In the genomic region with DNA sequence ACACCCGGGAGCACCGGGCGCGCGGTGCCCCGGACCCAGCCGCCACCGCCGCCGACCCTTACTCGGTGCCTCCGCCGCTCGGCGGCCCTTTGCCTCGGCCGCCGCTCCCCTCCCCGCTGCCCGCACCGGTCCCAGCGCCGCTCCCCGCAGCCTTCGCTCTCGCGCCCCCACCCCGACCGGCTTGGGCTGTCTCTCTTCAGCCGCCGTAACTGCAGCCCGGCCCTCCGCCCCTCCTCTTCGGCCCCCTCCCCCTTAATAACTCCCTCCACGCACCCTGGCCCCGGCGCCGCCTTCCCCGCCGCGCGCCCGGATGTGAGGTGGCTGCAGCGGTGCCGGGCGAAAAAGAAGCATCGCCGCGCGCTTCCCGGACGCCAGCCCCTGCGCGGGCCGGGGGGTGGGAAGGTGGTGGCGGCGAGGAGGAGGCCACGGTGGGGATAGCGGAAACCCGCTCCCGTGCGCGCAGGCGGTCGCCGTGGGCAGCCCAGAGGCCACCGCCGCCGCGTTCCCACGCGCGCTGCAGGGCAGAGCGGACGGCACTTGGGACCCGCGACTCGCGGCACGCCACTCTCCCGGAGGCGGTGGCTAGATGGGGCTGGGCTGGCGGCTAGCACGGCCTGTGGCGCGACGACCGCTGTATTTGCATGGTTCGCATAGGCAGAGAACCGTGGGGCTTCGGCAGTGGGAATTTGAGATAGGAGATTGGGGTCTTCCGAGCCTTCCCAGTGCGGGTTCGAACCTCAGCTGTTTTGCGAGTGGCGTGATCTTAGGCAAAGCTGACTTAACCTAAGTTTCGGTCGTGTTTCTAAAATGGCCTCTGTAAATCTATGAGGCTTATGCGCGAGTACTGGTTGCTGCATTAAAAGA, we compare ENCODE assay signal across 8 cellular contexts. TPM values are rescaled to one million over a fixed set of nuclear protein-coding genes. Genes with fewer than 3 reads are reported as not detected.
DNase-seq lines count a peak whose midpoint lies in the region; ATAC-seq and TF ChIP-seq lines count a peak whose summit lies in the region.

A gene with protein sequence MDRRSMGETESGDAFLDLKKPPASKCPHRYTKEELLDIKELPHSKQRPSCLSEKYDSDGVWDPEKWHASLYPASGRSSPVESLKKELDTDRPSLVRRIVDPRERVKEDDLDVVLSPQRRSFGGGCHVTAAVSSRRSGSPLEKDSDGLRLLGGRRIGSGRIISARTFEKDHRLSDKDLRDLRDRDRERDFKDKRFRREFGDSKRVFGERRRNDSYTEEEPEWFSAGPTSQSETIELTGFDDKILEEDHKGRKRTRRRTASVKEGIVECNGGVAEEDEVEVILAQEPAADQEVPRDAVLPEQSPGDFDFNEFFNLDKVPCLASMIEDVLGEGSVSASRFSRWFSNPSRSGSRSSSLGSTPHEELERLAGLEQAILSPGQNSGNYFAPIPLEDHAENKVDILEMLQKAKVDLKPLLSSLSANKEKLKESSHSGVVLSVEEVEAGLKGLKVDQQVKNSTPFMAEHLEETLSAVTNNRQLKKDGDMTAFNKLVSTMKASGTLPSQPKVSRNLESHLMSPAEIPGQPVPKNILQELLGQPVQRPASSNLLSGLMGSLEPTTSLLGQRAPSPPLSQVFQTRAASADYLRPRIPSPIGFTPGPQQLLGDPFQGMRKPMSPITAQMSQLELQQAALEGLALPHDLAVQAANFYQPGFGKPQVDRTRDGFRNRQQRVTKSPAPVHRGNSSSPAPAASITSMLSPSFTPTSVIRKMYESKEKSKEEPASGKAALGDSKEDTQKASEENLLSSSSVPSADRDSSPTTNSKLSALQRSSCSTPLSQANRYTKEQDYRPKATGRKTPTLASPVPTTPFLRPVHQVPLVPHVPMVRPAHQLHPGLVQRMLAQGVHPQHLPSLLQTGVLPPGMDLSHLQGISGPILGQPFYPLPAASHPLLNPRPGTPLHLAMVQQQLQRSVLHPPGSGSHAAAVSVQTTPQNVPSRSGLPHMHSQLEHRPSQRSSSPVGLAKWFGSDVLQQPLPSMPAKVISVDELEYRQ (minus strand): TSS at position 211 of the 864 bp plus-strand sequence. CDS start 1,124 bp downstream, outside the sequence.

- no peak for TF ChIP-seq RAD21 in IMR-90 (IDR thresholded peaks at IDR 0.05; ENCODE audit: low read length)

- H3K27ac ChIP-seq in IMR-90 (ENCODE audit: insufficient read depth, low read length) (peak within 1 kb of the TSS; percentile 98), RWPE1 (peak within 1 kb of the TSS; percentile 88)

- ATAC-seq in GM21390 (IDR thresholded peaks at IDR 0.05; ENCODE audit: unreplicated experiment) (peak; percentile 37), IMR-90 (ENCODE audit: low read depth) (peak; percentile 94)
- peak; percentile 86 to 88 for ATAC-seq in natural killer cell treated with Interleukin-12 subunit alpha and Interleukin-12 subunit beta and Interleukin-15 and Interleukin-18, amount 100 ng/mL, for 72 hours

- H3K27me3 Mint-ChIP-seq in activated T-helper 2 cell treated with anti-CD3 and anti-CD28 coated beads, Interferon-gamma antibody, Interleukin-2, Interleukin-4, amounts not matched to agents 10 μg/mL and 5 μg/mL and 100 μg/mL, durations not matched to agents 14 hours and 24 hours and 36 hours (ENCODE audit: low read depth): no peaks in the 10 kb centered on the region
- H3K27me3 Mint-ChIP-seq in natural killer cell treated with Interleukin-12 subunit alpha and Interleukin-12 subunit beta and Interleukin-15 and Interleukin-18, amount 100 ng/mL, for 72 hours: no peaks in the 10 kb centered on the region

- dilution Hi-C loops in IMR-90 (cut with HindIII; ENCODE audit: low sequenced_read_pairs, unreplicated experiment): no loop called here

- H2BK120ac ChIP-seq in IMR-90 (ENCODE audit: low read depth, low read length): peak within 1 kb of the TSS; percentile 74

- no peaks in the 10 kb centered on the region for H3K9me3 Mint-ChIP-seq in activated T-helper 2 cell treated with anti-CD3 and anti-CD28 coated beads, Interferon-gamma antibody, Interleukin-2, Interleukin-4, amounts not matched to agents 10 μg/mL and 5 μg/mL and 100 μg/mL, durations not matched to agents 14 hours and 24 hours and 36 hours
- no peaks in the 10 kb centered on the region for H3K9me3 Mint-ChIP-seq in natural killer cell treated with Interleukin-12 subunit alpha and Interleukin-12 subunit beta and Interleukin-15 and Interleukin-18, amount 100 ng/mL, for 72 hours

- TF ChIP-seq CTCF in IMR-90 (conservative IDR thresholded peaks at IDR 0.05; ENCODE audit: low read depth, low read length) (no peak), RWPE1 (conservative IDR thresholded peaks at IDR 0.05; ENCODE audit: low read depth) (no peak)

- H3K4me1 ChIP-seq in IMR-90 (ENCODE audit: control insufficient read depth, insufficient read depth, low read length): peaks cover 2% of the 10 kb centered on the region; the same call in 1 of the 2 replicates

- peak within 1 kb of the TSS; percentile 92 for H2AK9ac ChIP-seq in IMR-90 (replicated peaks; ENCODE audit: low read depth, low read length, poor library complexity)

- H3K4me1 Mint-ChIP-seq in activated T-helper 2 cell treated with anti-CD3 and anti-CD28 coated beads, Interferon-gamma antibody, Interleukin-2, Interleukin-4, amounts not matched to agents 10 μg/mL and 5 μg/mL and 100 μg/mL, durations not matched to agents 14 hours and 24 hours and 36 hours (ENCODE audit: low read depth): peaks cover 47% of the 10 kb centered on the region
- H3K4me1 Mint-ChIP-seq in natural killer cell treated with Interleukin-12 subunit alpha and Interleukin-12 subunit beta and Interleukin-15 and Interleukin-18, amount 100 ng/mL, for 72 hours (ENCODE audit: low read depth in 2 of 2): peaks cover 35 to 36% of the 10 kb centered on the region in 2 donors

- peak within 1 kb of the TSS; percentile 91 for H4K91ac ChIP-seq in IMR-90 (ENCODE audit: insufficient read depth, low read depth, low read length)

- peak within 1 kb of the TSS; percentile 3 for H2AK5ac ChIP-seq in IMR-90 (ENCODE audit: low read depth, low read length)

- no peaks in the 10 kb centered on the region; the same call in 1 of the 2 replicates for H3K9me1 ChIP-seq in IMR-90 (ENCODE audit: insufficient read depth, low read length)

- H3K4me3 ChIP-seq in IMR-90 (ENCODE audit: insufficient read depth, low read depth, low read length): peak within 1 kb of the TSS; percentile 72

- peak within 1 kb of the TSS; percentile 83 for H3K9ac ChIP-seq in IMR-90 (ENCODE audit: low read depth, low read length)

- H2BK20ac ChIP-seq in IMR-90 (ENCODE audit: low read depth, low read length): no peak within 1 kb of the TSS

- no peak; the same call in 1 of the 2 replicates for TF ChIP-seq POLR2A in IMR-90 (IDR thresholded peaks at IDR 0.05; ENCODE audit: low read depth, low read length)

- H3K18ac ChIP-seq in IMR-90 (ENCODE audit: low read depth, low read length): peak within 1 kb of the TSS; percentile 70

- H3K79me1 ChIP-seq in IMR-90 (ENCODE audit: low read depth in 1 of 2, low read length in 2 of 2): peaks cover 29 to 48% of the 10 kb centered on the region in 2 experiments

- DNase-seq in COLO829 (ENCODE audit: low spot score) (peak; percentile 86), IMR-90 (peak; percentile 78), RWPE1 (ENCODE audit: low spot score) (peak; percentile 75), fibroblast of peridontal ligament (ENCODE audit: extremely low read depth) (peak; percentile 74)
- DNase-seq in activated T-helper 2 cell treated with anti-CD3 and anti-CD28 coated beads, Interferon-gamma antibody, Interleukin-2, Interleukin-4, amounts not matched to agents 10 μg/mL and 5 μg/mL and 100 μg/mL, durations not matched to agents 14 hours and 24 hours and 36 hours (ENCODE audit: low spot score): peak; percentile 82
- peak; percentile 86 for DNase-seq in natural killer cell treated with Interleukin-12 subunit alpha and Interleukin-12 subunit beta and Interleukin-15 and Interleukin-18, amount 100 ng/mL, for 72 hours (ENCODE audit: low spot score)
- peak; percentile 73 to 88 (median 80) for DNase-seq in stimulated activated naive CD4-positive, alpha-beta T cell (lab: John Stamatoyannopoulos, UW)

- H2AFZ ChIP-seq in IMR-90 (replicated peaks; ENCODE audit: low read length, poor library complexity): peak within 1 kb of the TSS; percentile 95

- H3K27ac Mint-ChIP-seq in activated T-helper 2 cell treated with anti-CD3 and anti-CD28 coated beads, Interferon-gamma antibody, Interleukin-2, Interleukin-4, amounts not matched to agents 10 μg/mL and 5 μg/mL and 100 μg/mL, durations not matched to agents 14 hours and 24 hours and 36 hours: peak within 1 kb of the TSS; percentile 99
- peak within 1 kb of the TSS; percentile 91 to 94 for H3K27ac Mint-ChIP-seq in natural killer cell treated with Interleukin-12 subunit alpha and Interleukin-12 subunit beta and Interleukin-15 and Interleukin-18, amount 100 ng/mL, for 72 hours

- peak within 1 kb of the TSS; percentile 90 for H3K4ac ChIP-seq in IMR-90 (ENCODE audit: low read depth, low read length)

- no peaks in the 10 kb centered on the region for H4K20me1 ChIP-seq in IMR-90 (ENCODE audit: insufficient read depth, low read length)

- peak within 1 kb of the TSS; percentile 99 for H2BK5ac ChIP-seq in IMR-90 (ENCODE audit: low read depth, low read length, poor library complexity, severe bottlenecking)

- H3K9me3 ChIP-seq in IMR-90 (ENCODE audit: control insufficient read depth, insufficient read depth, low read length): no peaks in the 10 kb centered on the region

- BruUV-seq in IMR-90 (replicated peaks; lab: Mats Ljungman, UMichigan): no TSS peak

- peaks cover 51% of the 10 kb centered on the region for H3K36me3 Mint-ChIP-seq in activated T-helper 2 cell treated with anti-CD3 and anti-CD28 coated beads, Interferon-gamma antibody, Interleukin-2, Interleukin-4, amounts not matched to agents 10 μg/mL and 5 μg/mL and 100 μg/mL, durations not matched to agents 14 hours and 24 hours and 36 hours (ENCODE audit: low read depth)
- H3K36me3 Mint-ChIP-seq in natural killer cell treated with Interleukin-12 subunit alpha and Interleukin-12 subunit beta and Interleukin-15 and Interleukin-18, amount 100 ng/mL, for 72 hours: peaks cover 10% of the 10 kb centered on the region

- H3K56ac ChIP-seq in IMR-90 (ENCODE audit: extremely low read depth, insufficient read depth, low read length): peak within 1 kb of the TSS; percentile 67

- H3K27me3 ChIP-seq in IMR-90 (ENCODE audit: control insufficient read depth, insufficient read depth, low read length): no peaks in the 10 kb centered on the region

- WGBS in IMR-90 (ENCODE audit: extremely low coverage in 2 of 2, insufficient read length in 1 of 2), 2 experiments: 1% methylated on average over 41 of the region's 100 CpGs; no CpG with 5 or more reads in 1 of the 2 experiments

- H2BK15ac ChIP-seq in IMR-90 (ENCODE audit: low read depth, low read length): 0 out of 3 replicates have a peak within 1 kb of the TSS, but pooled peaks have one; percentile 52

- in situ Hi-C loops in IMR-90 (cut with MboI; ENCODE audit: low sequenced_read_pairs): no loop called here

- H3K36me3 ChIP-seq in IMR-90 (ENCODE audit: control insufficient read depth, insufficient read depth, low read length): peaks cover 9% of the 10 kb centered on the region

- peak within 1 kb of the TSS; percentile 98 for H3K4me3 Mint-ChIP-seq in activated T-helper 2 cell treated with anti-CD3 and anti-CD28 coated beads, Interferon-gamma antibody, Interleukin-2, Interleukin-4, amounts not matched to agents 10 μg/mL and 5 μg/mL and 100 μg/mL, durations not matched to agents 14 hours and 24 hours and 36 hours (ENCODE audit: low read depth)
- peak within 1 kb of the TSS; percentile 92 for H3K4me3 Mint-ChIP-seq in natural killer cell treated with Interleukin-12 subunit alpha and Interleukin-12 subunit beta and Interleukin-15 and Interleukin-18, amount 100 ng/mL, for 72 hours

- H4K8ac ChIP-seq in IMR-90 (ENCODE audit: low read depth in 2 of 2, low read length in 2 of 2): peak within 1 kb of the TSS; percentile 12 to 87; a peak in 3 of 4 replicates

- intact Hi-C loops in IMR-90 (cut with micrococcal nuclease): loop anchor here (1.0 kb wide), 1 partner anchor 143 kb away; no protein-coding TSS in a partner anchor
- intact Hi-C loops in activated T-helper 2 cell treated with anti-CD3 and anti-CD28 coated beads, Interferon-gamma antibody, Interleukin-2, Interleukin-4, amounts not matched to agents 10 μg/mL and 5 μg/mL and 100 μg/mL, durations not matched to agents 14 hours and 24 hours and 36 hours (cut with micrococcal nuclease): loop anchor here (1.0 to 2.0 kb wide), 3 partner anchors 7 to 91 kb away; a partner anchor contains a TSS

- H3K14ac ChIP-seq in IMR-90 (replicated peaks; ENCODE audit: low read depth, low read length): peak within 1 kb of the TSS; percentile 74

- H3K4me2 ChIP-seq in IMR-90 (ENCODE audit: low read depth, low read length): peak within 1 kb of the TSS; percentile 94

- H4K5ac ChIP-seq in IMR-90 (ENCODE audit: low read depth, low read length): peak within 1 kb of the TSS; percentile 83

- peak within 1 kb of the TSS; percentile 82 for H3K23ac ChIP-seq in IMR-90 (ENCODE audit: low read depth, low read length)

- POLR2A ChIA-PET in IMR-90 (lab: Charles Lee; ENCODE audit: unreplicated experiment): no interaction called here
- POLR2A ChIA-PET in RWPE1 (lab: Yijun Ruan, JAX; ENCODE audit: low non-redundant PET): interaction anchor here (0.6 kb wide), 1 partner anchor 44 kb away, joined by 3 read pairs; no protein-coding TSS in a partner anchor

- CTCF ChIA-PET in IMR-90 (lab: Yijun Ruan, JAX): no interaction called here
- CTCF ChIA-PET in RWPE1 (lab: Yijun Ruan, JAX): no interaction called here

RNA-seq across cellular contexts. Expression of the gene that starts here (rescaled TPM):
- total RNA-seq in IMR-90 (2012; rRNA removed): 14.7 and 16.4 TPM in 2 replicates
- polyA plus RNA-seq in IMR-90 (2012; rRNA removed): 16.0 and 17.2 TPM in 2 replicates
- polyA plus RNA-seq in IMR-90 (2012; cell fraction: cytosol; rRNA removed): 7.8 and 8.1 TPM in 2 replicates
- polyA plus RNA-seq in IMR-90 (2012; cell fraction: nucleus; rRNA removed; ENCODE audit: low replicate concordance): 22.6 and 39.0 TPM in 2 replicates
- 96.5 and 103 TPM in 2 replicates for total RNA-seq in activated T-helper 2 cell treated with anti-CD3 and anti-CD28 coated beads, Interferon-gamma antibody, Interleukin-2, Interleukin-4, amounts not matched to agents 10 μg/mL and 5 μg/mL and 100 μg/mL, durations not matched to agents 14 hours and 24 hours and 36 hours
- 100 to 1,000 TPM in 1 of 2 donors, 10 to 100 TPM in 1; 83.4 to 107 TPM for total RNA-seq in natural killer cell treated with Interleukin-12 subunit alpha and Interleukin-12 subunit beta and Interleukin-15 and Interleukin-18, amount 100 ng/mL, for 72 hours

Comparison
In these comparisons a context has a peak if more than half of its experiments do, and no peak if none do; other contexts are left out.
1. Peak in every context shown above with its lines: DNase-seq, ATAC-seq, H3K4me3 ChIP-seq and H3K27ac ChIP-seq.
2. ATAC-seq: peak in every context shown above with its lines; median percentile 94 in IMR-90; 87 in natural killer cell treated with Interleukin-12 subunit alpha and Interleukin-12 subunit beta and Interleukin-15 and Interleukin-18, amount 100 ng/mL, for 72 hours; 37 in GM21390.